28 cellular contexts compared by ENCODE assay signal in genomic region chr18:74724186-74724585, GRCh38.
DNase-seq lines count a peak whose midpoint lies in the region; ATAC-seq, FAIRE-seq and TF ChIP-seq lines count a peak whose summit lies in the region.
"Had no signal": no experiment of that assay in that cellular context is flagged by ENCODE, and none has a peak within 500 bp of the region (broad histone marks: within the 10 kb centered on the region; RNA-seq: fewer than 3 reads in every experiment).

No MANE protein-coding gene starts in this region.

- peak; percentile 86 for FAIRE-seq in small intestine (lab: Jason Lieb, UNC)
- FAIRE-seq: GM12891, H1 had no signal

- H3K9me3 ChIP-seq in breast epithelium (no peaks in the 10 kb centered on the region), RWPE2 (ENCODE audit: severe bottlenecking) (no peaks in the 10 kb centered on the region), small intestine (ENCODE audit: control insufficient read depth, low read depth) (no peaks in the 10 kb centered on the region)
- H3K9me3 ChIP-seq: gastroesophageal sphincter, vagina had no signal

- no peaks in the 10 kb centered on the region for H3K36me3 Mint-ChIP-seq in MCF 10A (ENCODE audit: insufficient read depth, unreplicated experiment)

- H3K4me1 ChIP-seq in breast epithelium (no peaks in the 10 kb centered on the region), RWPE2 (ENCODE audit: insufficient read depth, poor library complexity, severe bottlenecking) (peaks cover 12% of the 10 kb centered on the region), small intestine (ENCODE audit: control insufficient read depth in 2 of 2, insufficient read depth in 1 of 2, low read depth in 1 of 2, low read length in 1 of 2) (no peaks in the 10 kb centered on the region)

- peak overlapping the region; percentile 29 for H3K27ac Mint-ChIP-seq in MCF 10A (ENCODE audit: low read depth, unreplicated experiment)
- H3K27ac Mint-ChIP-seq: CD4-positive, CD25-positive, alpha-beta regulatory T cell had no signal

- no peak for TF ChIP-seq POLR2A in breast epithelium (IDR thresholded peaks at IDR 0.05)

- 79 to 95% (median 81%) methylated on average over 1 of the region's 1 CpG for WGBS in small intestine, 3 donors

- H3K27me3 Mint-ChIP-seq in MCF 10A (ENCODE audit: insufficient read depth, unreplicated experiment), result no peaks in the 10 kb centered on the region
- H3K27me3 Mint-ChIP-seq: activated naive CD4-positive, alpha-beta T cell treated with anti-CD3 and anti-CD28 coated beads, Interleukin-2, amount 50 U/mL, for 24 hours; CD4-positive, CD25-positive, alpha-beta regulatory T cell; naive thymus-derived CD8-positive, alpha-beta T cell had no signal

- no peak for TF ChIP-seq CTCF in MCF 10A (IDR thresholded peaks at IDR 0.05; ENCODE audit: unreplicated experiment)
- TF ChIP-seq CTCF in breast epithelium (IDR thresholded peaks at IDR 0.05), result no peak
- no peak for TF ChIP-seq CTCF in RWPE2 (IDR thresholded peaks at IDR 0.05; ENCODE audit: poor library complexity, severe bottlenecking)

- peak; percentile 74 for ATAC-seq in RWPE2 (ENCODE audit: low read depth)
- no peak for ATAC-seq in GM21390 (IDR thresholded peaks at IDR 0.05; ENCODE audit: unreplicated experiment)
- ATAC-seq: gastroesophageal sphincter; left colon; naive thymus-derived CD8-positive, alpha-beta T cell; right cardiac atrium had no signal

- CTCF ChIA-PET in MCF 10A (lab: Yijun Ruan, JAX), result interaction anchor here (0.5 kb wide), 1 partner anchor 1379 kb away, joined by 3 read pairs; no protein-coding TSS in a partner anchor

- BruUV-seq in MCF 10A (replicated peaks; lab: Mats Ljungman, UMichigan), result no TSS peak

- intact Hi-C loops in MCF 10A (cut with micrococcal nuclease) (no loop called here), breast epithelium (cut with DNase I; ENCODE audit: low total_unique reads) (no loop called here)

- POLR2A ChIA-PET in MCF 10A (lab: Yijun Ruan, JAX), result interaction anchor here (0.6 to 0.7 kb wide), 2 partner anchors 111 to 1649 kb away, joined by 3 read pairs; no protein-coding TSS in a partner anchor

- H3K4me3 ChIP-seq in breast epithelium (no peak overlapping the region), RWPE2 (ENCODE audit: severe bottlenecking) (no peak overlapping the region), small intestine (ENCODE audit: low read depth in 1 of 2, low read length in 2 of 2) (no peak overlapping the region)
- H3K4me3 ChIP-seq: gastroesophageal sphincter, vagina had no signal

- H3K27me3 ChIP-seq in breast epithelium (no peaks in the 10 kb centered on the region), RWPE2 (ENCODE audit: insufficient read depth, poor library complexity, severe bottlenecking) (no peaks in the 10 kb centered on the region), small intestine (ENCODE audit: control insufficient read depth in 2 of 2, insufficient read depth in 2 of 2, low read length in 2 of 2) (no peaks in the 10 kb centered on the region)
- H3K27me3 ChIP-seq: gastroesophageal sphincter, vagina had no signal

- H3K4me1 Mint-ChIP-seq in MCF 10A (ENCODE audit: insufficient read depth, unreplicated experiment), result peaks cover 16% of the 10 kb centered on the region

- no peaks in the 10 kb centered on the region for H3K9me3 Mint-ChIP-seq in MCF 10A (ENCODE audit: unreplicated experiment)

- DNase-seq in MCF 10A (ENCODE audit: unreplicated experiment) (peak; percentile 28), breast epithelium (ENCODE audit: low spot score in 2 of 2) (no peak), RWPE2 (ENCODE audit: low spot score) (no peak), fibroblast of peridontal ligament (ENCODE audit: extremely low read depth) (peak; percentile 47), small intestine (no peak), SKM-1 (lab: John Stamatoyannopoulos, UW; ENCODE audit: unreplicated experiment) (no peak), GM19240 (ENCODE audit: insufficient read length, low spot score) (no peak)
- DNase-seq: 8988T; activated CD4-positive, alpha-beta T cell treated with anti-CD3 and anti-CD28 coated beads for 4 hours; CD4-positive, CD25-positive, alpha-beta regulatory T cell; cortex of kidney; DMS 273 treated with DMSO at 0.1 percent for 48 hours; GF-D8; left colon; naive thymus-derived CD8-positive, alpha-beta T cell; NCI-H1105; NCI-H2081 treated with DMSO at 0.1 percent for 48 hours; NCI-H526 treated with DMSO at 0.1 percent for 48 hours; right cardiac atrium; Right ventricle myocardium superior; stimulated activated CD4-positive, alpha-beta T cell treated with anti-CD3 and anti-CD28 coated beads, Interleukin-15, amount 100 ng/mL, for 24 hours; T-helper 1 cell had no signal

- H3K36me3 ChIP-seq in breast epithelium, result no peaks in the 10 kb centered on the region
- no peaks in the 10 kb centered on the region for H3K36me3 ChIP-seq in RWPE2 (ENCODE audit: low read depth)
- H3K36me3 ChIP-seq in small intestine (ENCODE audit: control insufficient read depth in 2 of 2, insufficient read depth in 2 of 2, low read length in 2 of 2), result no peaks in the 10 kb centered on the region
- H3K36me3 ChIP-seq: gastroesophageal sphincter, vagina had no signal

- H3K4me3 Mint-ChIP-seq in MCF 10A (ENCODE audit: unreplicated experiment), result no peak overlapping the region
- H3K4me3 Mint-ChIP-seq: activated naive CD4-positive, alpha-beta T cell treated with anti-CD3 and anti-CD28 coated beads, Interleukin-2, amount 50 U/mL, for 24 hours; CD4-positive, CD25-positive, alpha-beta regulatory T cell; naive thymus-derived CD8-positive, alpha-beta T cell had no signal

- H3K27ac ChIP-seq in breast epithelium (no peak overlapping the region), RWPE2 (ENCODE audit: poor library complexity, severe bottlenecking) (no peak overlapping the region), small intestine (ENCODE audit: low read depth in 1 of 2, low read length in 1 of 2) (no peak overlapping the region)
- H3K27ac ChIP-seq: gastroesophageal sphincter, vagina had no signal

Comparison
In these comparisons a context has a peak if more than half of its experiments do, and no peak if none do; other contexts are left out.
1. DNase-seq: peak in MCF 10A (single experiment) and fibroblast of peridontal ligament (single experiment); none in breast epithelium (0 of 2), RWPE2 (single experiment), small intestine (single experiment), SKM-1 (single experiment) and GM19240 (single experiment).